8 cellular contexts compared by ENCODE assay signal in the genomic region with DNA sequence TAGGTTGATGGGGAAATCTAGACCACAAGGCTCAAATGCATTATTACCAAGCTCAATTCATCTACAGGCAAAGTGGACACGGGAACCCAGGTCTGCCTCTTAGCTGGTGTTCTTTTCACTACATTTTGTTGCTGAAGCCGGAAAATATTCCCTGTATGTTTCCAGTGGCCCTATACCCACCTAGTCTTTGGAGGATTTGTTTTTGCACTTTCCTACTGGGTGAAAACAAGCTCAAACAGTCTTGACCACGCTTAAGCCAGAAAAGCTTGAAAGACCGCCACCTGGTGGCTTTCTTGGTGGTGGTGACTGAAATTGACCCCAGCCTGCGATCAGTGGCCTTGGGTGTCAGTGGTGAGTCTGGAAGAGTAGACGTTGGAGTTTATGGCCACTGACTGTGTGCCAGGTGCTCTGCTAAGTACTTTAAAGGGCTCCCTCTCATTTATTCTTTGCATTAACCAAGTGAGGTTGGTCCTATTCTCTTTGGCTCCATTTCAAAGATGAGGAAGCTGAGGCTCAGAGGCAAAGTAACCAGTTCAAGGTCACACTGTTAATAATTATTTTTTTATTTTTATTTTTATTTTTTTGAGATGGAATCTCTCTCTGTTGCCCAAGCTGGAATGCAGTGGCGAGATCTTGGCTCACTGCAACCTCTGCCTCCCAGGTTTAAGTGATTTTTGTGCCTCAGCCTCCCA. TPM values are rescaled to one million over a fixed set of nuclear protein-coding genes. Genes with fewer than 3 reads are reported as not detected.
DNase-seq lines count a peak whose midpoint lies in the region; ATAC-seq, FAIRE-seq and TF ChIP-seq lines count a peak whose summit lies in the region.

No MANE protein-coding gene starts in this region.

- no peak for TF ChIP-seq POLR2A in NB4 (IDR thresholded peaks at IDR 0.05; ENCODE audit: extremely low read depth, insufficient read length)
- TF ChIP-seq POLR2A in H1 (IDR thresholded peaks at IDR 0.05; ENCODE audit: control extremely low read depth in 1 of 2, low read depth in 2 of 2, low read length in 2 of 2) = no peak
- no peak for TF ChIP-seq POLR2A in suprapubic skin (IDR thresholded peaks at IDR 0.05)

- no peaks in the 10 kb centered on the region for H3K36me3 Mint-ChIP-seq in WTC11

- H4K5ac ChIP-seq in H1 (ENCODE audit: insufficient read length, low read depth, low read length) = no peak overlapping the region

- H3K9ac ChIP-seq in H1 (replicated peaks in 1 of 4; ENCODE audit: extremely low read depth in 1 of 4, low read depth in 3 of 4, low read length in 3 of 4) = no peak overlapping the region
- H3K9ac ChIP-seq in mesenchymal stem cell (ENCODE audit: low read length) = no peak overlapping the region

- no peak overlapping the region for H3K56ac ChIP-seq in H1 (replicated peaks; ENCODE audit: insufficient read length, low read depth, low read length)

- H3K4ac ChIP-seq in H1 (replicated peaks; ENCODE audit: insufficient read length, low read depth, low read length) = no peak overlapping the region
- H3K4ac ChIP-seq in mesenchymal stem cell (ENCODE audit: low read depth in 1 of 2, low read length in 2 of 2) = no peak overlapping the region

- no peak overlapping the region for H3K4me3 ChIP-seq in GM06990 (replicated peaks; ENCODE audit: low read depth, low read length)
- no peak overlapping the region for H3K4me3 ChIP-seq in NB4 (ENCODE audit: low read depth, low read length)
- H3K4me3 ChIP-seq in H1 (ENCODE audit: extremely low read depth in 1 of 4, insufficient read depth in 2 of 4, low read depth in 3 of 4, low read length in 4 of 4) = no peak overlapping the region
- H3K4me3 ChIP-seq in mesenchymal stem cell (ENCODE audit: insufficient read depth in 1 of 2, low read depth in 1 of 2, low read length in 2 of 2) = no peak overlapping the region
- no peak overlapping the region for H3K4me3 ChIP-seq in suprapubic skin

- H3K14ac ChIP-seq in H1 (ENCODE audit: insufficient read length) (no peak overlapping the region), mesenchymal stem cell (ENCODE audit: low read length in 2 of 2) (no peak overlapping the region)

- H3K79me2 ChIP-seq in H1 (ENCODE audit: control insufficient read depth in 1 of 2, insufficient read depth in 2 of 2, low read length in 2 of 2) = no peaks in the 10 kb centered on the region

- peaks cover 13% of the 10 kb centered on the region for H3K4me1 Mint-ChIP-seq in WTC11

- peak; percentile 69 for DNase-seq in A172 (ENCODE audit: low spot score)
- no peak for DNase-seq in GM06990 (ENCODE audit: extremely low read depth, insufficient read length)
- peak; percentile 71 for DNase-seq in NB4 (ENCODE audit: low read depth)
- peak; percentile 81 for DNase-seq in WTC11 (ENCODE audit: low spot score)
- DNase-seq in H1 (ENCODE audit: low read depth in 1 of 2, low spot score in 2 of 2) = peak; percentile 49 to 84
- peak; percentile 62 for DNase-seq in mesenchymal stem cell
- DNase-seq in suprapubic skin (ENCODE audit: low spot score in 2 of 2) = no peak

- no peak overlapping the region for H3K18ac ChIP-seq in H1 (ENCODE audit: extremely low read depth, low read length)
- H3K18ac ChIP-seq in mesenchymal stem cell (ENCODE audit: low read depth in 1 of 2, low read length in 2 of 2) = no peak overlapping the region

- no peak overlapping the region for H2BK120ac ChIP-seq in H1 (replicated peaks; ENCODE audit: low read depth, low read length)
- H2BK120ac ChIP-seq in mesenchymal stem cell (ENCODE audit: low read depth, low read length) = no peak overlapping the region

- H2BK15ac ChIP-seq in H1 (ENCODE audit: low read length) = no peak overlapping the region
- no peak overlapping the region for H2BK15ac ChIP-seq in mesenchymal stem cell (ENCODE audit: low read depth, poor library complexity, severe bottlenecking)

- H2BK12ac ChIP-seq in H1 (ENCODE audit: low read depth, low read length) (no peak overlapping the region), mesenchymal stem cell (ENCODE audit: low read length in 2 of 2) (no peak overlapping the region)

- no peak overlapping the region for H2BK5ac ChIP-seq in H1 (ENCODE audit: low read depth, low read length)
- no peak overlapping the region for H2BK5ac ChIP-seq in mesenchymal stem cell (ENCODE audit: low read depth, low read length, poor library complexity, severe bottlenecking)

- H2AK5ac ChIP-seq in H1 (ENCODE audit: low read depth, low read length) (no peak overlapping the region), mesenchymal stem cell (ENCODE audit: low read length, severe bottlenecking) (no peak overlapping the region)

- ATAC-seq in WTC11 = peak; percentile 58
- ATAC-seq in HG03378 (IDR thresholded peaks at IDR 0.05; ENCODE audit: unreplicated experiment) = no peak

- H3K4me2 ChIP-seq in H1 (ENCODE audit: insufficient read depth in 1 of 2, low read depth in 2 of 2, low read length in 2 of 2) = no peak overlapping the region
- H3K4me2 ChIP-seq in mesenchymal stem cell (ENCODE audit: low read length, poor library complexity, severe bottlenecking) = no peak overlapping the region

- TF ChIP-seq EP300 in H1 (IDR thresholded peaks at IDR 0.05; ENCODE audit: borderline replicate concordance in 1 of 2, low read depth in 2 of 2, low read length in 2 of 2) = no peak
- TF ChIP-seq EP300 in suprapubic skin (IDR thresholded peaks at IDR 0.05) = no peak

- H3K9me3 ChIP-seq in H1 (ENCODE audit: insufficient read depth in 2 of 2, low read depth in 1 of 2, low read length in 1 of 2) = no peaks in the 10 kb centered on the region
- no peaks in the 10 kb centered on the region for H3K9me3 ChIP-seq in mesenchymal stem cell (ENCODE audit: control insufficient read depth, low read length)
- no peaks in the 10 kb centered on the region for H3K9me3 ChIP-seq in suprapubic skin

- WGBS in H1 (ENCODE audit: extremely low coverage in 1 of 2, insufficient coverage in 1 of 2, insufficient read length in 1 of 2, insufficient replicate concordance in 2 of 2, low coverage in 1 of 2, low lambda C conversion rate in 2 of 2, missing lambda C conversion rate in 1 of 2), 2 experiments = 35% methylated on average over 7 of the region's 7 CpGs; no CpG with 5 or more reads in 1 of the 2 experiments
- 16% methylated on average over 6 of the region's 7 CpGs for WGBS in mesenchymal stem cell
- WGBS in suprapubic skin = 30% methylated on average over 7 of the region's 7 CpGs

- H4K8ac ChIP-seq in H1 (ENCODE audit: extremely low read depth, insufficient read depth, low read length) (no peak overlapping the region), mesenchymal stem cell (ENCODE audit: low read length) (no peak overlapping the region)

- H3K23me2 ChIP-seq in H1 (ENCODE audit: low read depth, low read length) = no peaks in the 10 kb centered on the region

- POLR2A ChIA-PET in WTC11 (lab: Charles Lee) = interaction anchor here (1.1 to 1.2 kb wide), 2 partner anchors 13 to 127 kb away, joined by 4 to 6 read pairs; no protein-coding TSS in a partner anchor
- POLR2A ChIA-PET in H1 (lab: Charles Lee; ENCODE audit: partially characterized antibody) = interaction anchor here (0.7 to 2.4 kb wide), 2 partner anchors 11 to 131 kb away, joined by 3 to 15 read pairs; partner anchors contain the start of gene CRTAC1

- H3K27me3 Mint-ChIP-seq in WTC11 (ENCODE audit: low read depth) = peaks cover 61% of the 10 kb centered on the region

- H2AFZ ChIP-seq in H1 (ENCODE audit: low read length) (no peak overlapping the region), mesenchymal stem cell (ENCODE audit: low read depth, low read length) (no peak overlapping the region)

- peaks cover 0 to 3% of the 10 kb centered on the region in 2 experiments for H4K20me1 ChIP-seq in H1 (replicated peaks in 1 of 2; ENCODE audit: control insufficient read depth in 1 of 2, insufficient read depth in 2 of 2, low read length in 2 of 2)

- FAIRE-seq in H1 (lab: Jason Lieb, UNC) = peak; percentile 79

- H3K9me3 Mint-ChIP-seq in WTC11 = no peaks in the 10 kb centered on the region

- no peak overlapping the region for H4K91ac ChIP-seq in H1 (replicated peaks; ENCODE audit: insufficient read length, low read length)
- H4K91ac ChIP-seq in mesenchymal stem cell (ENCODE audit: low read length) = no peak overlapping the region

- H3K23ac ChIP-seq in H1 (ENCODE audit: insufficient read length) (no peak overlapping the region), mesenchymal stem cell (ENCODE audit: low read length in 2 of 2) (no peak overlapping the region)

- CTCF ChIA-PET in WTC11 (lab: Charles Lee) (interaction anchor here (0.6 to 4.8 kb wide), 63 partner anchors 10 to 340 kb away, joined by 3 to 119 read pairs (median 4); partner anchors contain the start of genes CRTAC1, GOLGA7B and R3HCC1L), H1 (lab: Charles Lee; ENCODE audit: partially characterized antibody) (interaction anchor here (0.6 to 19.6 kb wide), 61 partner anchors 11 to 523 kb away, joined by 3 to 318 read pairs (median 5); partner anchors contain the start of genes CRTAC1 and SFRP5)

- TF ChIP-seq CTCF in GM06990 (IDR thresholded peaks at IDR 0.05; ENCODE audit: insufficient read depth, low read length, poor library complexity, severe bottlenecking) = peak; percentile 82
- TF ChIP-seq CTCF in NB4 (IDR thresholded peaks at IDR 0.05; ENCODE audit: low read depth, low read length) = peak; percentile 93
- TF ChIP-seq CTCF in WTC11 (IDR thresholded peaks at IDR 0.05) = peak; percentile 53
- peak; percentile 71 to 92 (median 91) for TF ChIP-seq CTCF in H1 (IDR thresholded peaks at IDR 0.05; ENCODE audit: control extremely low read depth in 1 of 3, insufficient read depth in 1 of 3, low read depth in 1 of 3, low read length in 3 of 3)
- TF ChIP-seq CTCF in suprapubic skin (IDR thresholded peaks at IDR 0.05) = peak; percentile 49 to 56

- H3K36me3 ChIP-seq in GM06990 (ENCODE audit: control insufficient read depth, insufficient read depth, low read length) (no peaks in the 10 kb centered on the region), H1 (ENCODE audit: control insufficient read depth in 2 of 4, insufficient read depth in 4 of 4, low read length in 3 of 4) (no peaks in the 10 kb centered on the region), mesenchymal stem cell (ENCODE audit: control insufficient read depth in 1 of 2, insufficient read depth in 2 of 2, low read depth in 1 of 2, low read length in 2 of 2) (no peaks in the 10 kb centered on the region), suprapubic skin (no peaks in the 10 kb centered on the region)

- no peak overlapping the region for H3K27ac Mint-ChIP-seq in WTC11

- H3K27ac ChIP-seq in H1 (ENCODE audit: low read depth, low read length) (no peak overlapping the region), mesenchymal stem cell (ENCODE audit: low read length, poor library complexity, severe bottlenecking) (no peak overlapping the region), suprapubic skin (no peak overlapping the region)

- peaks cover 2 to 8% (median 3%) of the 10 kb centered on the region in 4 experiments; a peak in 4 of 7 replicates for H3K4me1 ChIP-seq in H1 (replicated peaks in 1 of 4; ENCODE audit: control insufficient read depth in 3 of 4, insufficient read depth in 4 of 4, low read length in 3 of 4)
- peaks cover 3% of the 10 kb centered on the region for H3K4me1 ChIP-seq in mesenchymal stem cell (ENCODE audit: control insufficient read depth, insufficient read depth, low read depth, low read length)
- H3K4me1 ChIP-seq in suprapubic skin = no peaks in the 10 kb centered on the region

- H3K4me3 Mint-ChIP-seq in WTC11 = no peak overlapping the region

- peaks cover 1% of the 10 kb centered on the region; the same call in 1 of the 2 replicates for H3K27me3 ChIP-seq in GM06990 (replicated peaks; ENCODE audit: control insufficient read depth, insufficient read depth, low read length)
- H3K27me3 ChIP-seq in H1 (replicated peaks in 1 of 4; ENCODE audit: control insufficient read depth in 3 of 4, extremely low read depth in 1 of 4, insufficient read depth in 3 of 4, low read length in 3 of 4) = peaks cover 2 to 39% (median 21%) of the 10 kb centered on the region in 4 experiments
- peaks cover 84 to 87% of the 10 kb centered on the region in 2 experiments for H3K27me3 ChIP-seq in mesenchymal stem cell (ENCODE audit: control insufficient read depth in 1 of 2, insufficient read depth in 1 of 2, low read length in 2 of 2)
- peaks cover 69% of the 10 kb centered on the region for H3K27me3 ChIP-seq in suprapubic skin

- TF ChIP-seq RAD21 in H1 (IDR thresholded peaks at IDR 0.05 in 1 of 2, conservative IDR thresholded peaks at IDR 0.05 in 1 of 2; ENCODE audit: low read depth in 2 of 2, low read length in 2 of 2) = peak; percentile 75 to 84

- H3K79me1 ChIP-seq in H1 (ENCODE audit: low read depth, low read length) = no peaks in the 10 kb centered on the region
- no peaks in the 10 kb centered on the region for H3K79me1 ChIP-seq in mesenchymal stem cell (replicated peaks; ENCODE audit: low read length, poor library complexity, severe bottlenecking)

- no peak overlapping the region for H2BK20ac ChIP-seq in H1 (ENCODE audit: low read length)

RNA-seq across cellular contexts. Expression of gene CRTAC1, which starts 11.1 kb away (rescaled TPM):
- not detected in 2 replicates for total RNA-seq in A172 (2014; rRNA removed; shearing (Covaris generic))
- 1.1 to 1.7 TPM (median 1.2 TPM) in 3 replicates for total RNA-seq in WTC11 (2021)
- total RNA-seq in H1 (2021; fragmentation: NEBNext Ultra II Directional; extraction: Animal tissue kit (Norgen Biotek cat#: 25700)) = 0.91 and 1.1 TPM in 2 replicates
- polyA plus RNA-seq in H1 (2011; rRNA removed) = 1.2 and 2.7 TPM in 2 replicates
- 2.3 TPM for polyA plus RNA-seq in H1 (2011; cell fraction: cytosol; rRNA removed)
- 4.9 TPM for polyA plus RNA-seq in H1 (2011; cell fraction: nucleus; rRNA removed)
- polyA plus RNA-seq in H1 (2012, experiment 1 of 2) = 0.72 to 1.1 TPM (median 0.93 TPM) in 4 replicates
- 0.34 TPM for polyA plus RNA-seq in H1 (2012, experiment 2 of 2)
- polyA plus RNA-seq in H1 (2013, experiment 1 of 2) = 0.71 TPM
- polyA plus RNA-seq in H1 (2013, experiment 2 of 2) = 1.2 TPM
- 0.93 and 2.2 TPM in 2 replicates for polyA minus RNA-seq in H1 (2011; rRNA and poly(A)+ RNA removed)
- not detected for polyA minus RNA-seq in H1 (2011; cell fraction: cytosol; rRNA and poly(A)+ RNA removed)
- 1.8 TPM for polyA minus RNA-seq in H1 (2011; cell fraction: nucleus; rRNA and poly(A)+ RNA removed)
- polyA plus RNA-seq in mesenchymal stem cell (2013, experiment 1 of 2) = not detected
- not detected for polyA plus RNA-seq in mesenchymal stem cell (2013, experiment 2 of 2)
- total RNA-seq in suprapubic skin = 1 to 10 TPM; 1.3 to 5.1 (median 2.2) TPM

Comparison
In these comparisons a context has a peak if more than half of its experiments do, and no peak if none do; other contexts are left out.
1. DNase-seq: peak in A172 (single experiment), NB4 (single experiment), WTC11 (single experiment), H1 (2 of 2) and mesenchymal stem cell (single experiment); none in GM06990 (single experiment) and suprapubic skin (0 of 2).
2. Peak in every context shown above with its lines, with median percentiles within 50 percentile points of each other: CTCF ChIP-seq.